9 cellular contexts compared by ENCODE assay signal in the genomic region with DNA sequence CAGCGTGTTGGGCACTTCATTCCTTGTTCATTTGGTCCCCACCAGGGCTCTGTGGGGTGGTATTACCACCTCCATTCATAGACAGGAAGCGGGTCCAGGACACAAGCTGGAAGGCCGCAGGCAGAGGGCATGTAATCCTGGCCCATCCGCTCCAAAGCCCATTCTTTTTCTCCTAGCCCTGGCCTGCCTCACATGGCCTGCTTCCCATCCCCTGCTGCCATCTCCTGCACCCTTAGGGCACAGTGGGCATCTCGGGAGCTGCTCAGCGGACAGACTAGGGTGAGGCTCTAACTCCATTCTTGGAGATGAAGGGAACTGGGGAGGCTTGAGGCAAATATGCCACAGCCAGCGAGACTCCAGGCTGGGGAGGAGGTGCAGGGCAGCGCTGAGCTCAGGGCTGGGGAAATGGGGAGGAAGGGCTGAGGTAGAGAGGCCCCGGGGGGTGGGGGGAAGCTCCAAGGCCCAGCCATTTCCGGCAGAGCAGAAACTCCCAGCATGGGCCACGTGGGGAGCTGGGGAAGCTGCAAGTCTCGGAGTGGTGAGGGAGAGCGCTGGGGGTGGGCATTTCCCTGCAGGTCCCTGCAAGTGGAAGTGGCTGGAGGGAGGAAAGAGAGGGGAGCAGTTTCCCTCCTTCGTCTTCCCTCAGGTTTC. TPM values are rescaled to one million over a fixed set of nuclear protein-coding genes. Genes with fewer than 3 reads are reported as not detected.
DNase-seq lines count a peak whose midpoint lies in the region; ATAC-seq and TF ChIP-seq lines count a peak whose summit lies in the region.
"Had no signal": no experiment of that assay in that cellular context is flagged by ENCODE, and none has a peak within 500 bp of the region (broad histone marks: within the 10 kb centered on the region; RNA-seq: fewer than 3 reads in every experiment).

No MANE protein-coding gene starts in this region.

- TF ChIP-seq CTCF in IMR-90 (conservative IDR thresholded peaks at IDR 0.05; ENCODE audit: low read depth, low read length) (no peak), foreskin keratinocyte (conservative IDR thresholded peaks at IDR 0.05) (no peak)

- H3K4me3 ChIP-seq in IMR-90 (ENCODE audit: insufficient read depth, low read depth, low read length): no peak overlapping the region
- H3K4me3 ChIP-seq: skin epidermis had no signal

- dilution Hi-C loops in IMR-90 (cut with HindIII; ENCODE audit: low sequenced_read_pairs, unreplicated experiment): no loop called here

- H3K9ac ChIP-seq in IMR-90 (ENCODE audit: low read depth, low read length): no peak overlapping the region

- peak overlapping the region; percentile 78 for H2AFZ ChIP-seq in IMR-90 (replicated peaks; ENCODE audit: low read length, poor library complexity)

- intact Hi-C loops in IMR-90 (cut with micrococcal nuclease): no loop called here

- no CpG with 5 or more reads among the region's 14 CpGs for WGBS in IMR-90 (ENCODE audit: extremely low coverage in 2 of 2, insufficient read length in 1 of 2), 2 experiments

- H4K8ac ChIP-seq in IMR-90 (ENCODE audit: low read depth in 2 of 2, low read length in 2 of 2): peak overlapping the region; percentile 52 to 63; a peak in 1 of 4 replicates

- H2BK120ac ChIP-seq in IMR-90 (ENCODE audit: low read depth, low read length): peak overlapping the region; percentile 5; the same call in 1 of the 2 replicates

- no peaks in the 10 kb centered on the region for H3K79me1 ChIP-seq in IMR-90 (ENCODE audit: low read depth in 1 of 2, low read length in 2 of 2)

- peak overlapping the region; percentile 24; the same call in 1 of the 2 replicates for H2AK5ac ChIP-seq in IMR-90 (ENCODE audit: low read depth, low read length)

- H3K4ac ChIP-seq in IMR-90 (ENCODE audit: low read depth, low read length): peak overlapping the region; percentile 22; the same call in 1 of the 2 replicates

- TF ChIP-seq POLR2A in IMR-90 (IDR thresholded peaks at IDR 0.05; ENCODE audit: low read depth, low read length): no peak

- peaks cover 4% of the 10 kb centered on the region; the same call in 1 of the 2 replicates for H3K4me1 ChIP-seq in IMR-90 (ENCODE audit: control insufficient read depth, insufficient read depth, low read length)
- peaks cover 16% of the 10 kb centered on the region for H3K4me1 ChIP-seq in foreskin keratinocyte

- no peak overlapping the region for H3K56ac ChIP-seq in IMR-90 (ENCODE audit: extremely low read depth, insufficient read depth, low read length)

- H2BK5ac ChIP-seq in IMR-90 (ENCODE audit: low read depth, low read length, poor library complexity, severe bottlenecking): no peak overlapping the region

- DNase-seq in IMR-90 (no peak), foreskin keratinocyte (no peak), HCEC 1CT (no peak), Ammon's horn (ENCODE audit: low spot score) (no peak), NCI-H1436 treated with DMSO at 0.1 percent for 48 hours (lab: John Stamatoyannopoulos, UW) (no peak)
- DNase-seq in stimulated activated CD4-positive, alpha-beta T cell treated with anti-CD3 and anti-CD28 coated beads, Interleukin-4, amount 100 ng/mL, for 4 hours: peak; percentile 39 to 59

- H2BK20ac ChIP-seq in IMR-90 (ENCODE audit: low read depth, low read length): no peak overlapping the region

- H3K36me3 ChIP-seq in IMR-90 (ENCODE audit: control insufficient read depth, insufficient read depth, low read length): no peaks in the 10 kb centered on the region

- H3K27ac ChIP-seq in IMR-90 (ENCODE audit: insufficient read depth, low read length): no peak overlapping the region
- H3K27ac ChIP-seq in foreskin keratinocyte: no peak overlapping the region
- H3K27ac ChIP-seq: skin epidermis had no signal

- no peak overlapping the region for H3K23ac ChIP-seq in IMR-90 (ENCODE audit: low read depth, low read length)

- H4K20me1 ChIP-seq in IMR-90 (ENCODE audit: insufficient read depth, low read length): peaks cover 4% of the 10 kb centered on the region; the same call in 1 of the 2 replicates

- in situ Hi-C loops in IMR-90 (cut with MboI; ENCODE audit: low sequenced_read_pairs): loop anchor here (5.0 kb wide), 1 partner anchor 38 kb away; no protein-coding TSS in a partner anchor

- CTCF ChIA-PET in IMR-90 (lab: Yijun Ruan, JAX): no interaction called here

- no peak overlapping the region for H4K5ac ChIP-seq in IMR-90 (ENCODE audit: low read depth, low read length)

- H2AK9ac ChIP-seq in IMR-90 (replicated peaks; ENCODE audit: low read depth, low read length, poor library complexity): no peak overlapping the region

- no peak overlapping the region for H3K4me2 ChIP-seq in IMR-90 (ENCODE audit: low read depth, low read length)

- H3K9me3 ChIP-seq in IMR-90 (ENCODE audit: control insufficient read depth, insufficient read depth, low read length): no peaks in the 10 kb centered on the region

- TF ChIP-seq RAD21 in IMR-90 (IDR thresholded peaks at IDR 0.05; ENCODE audit: low read length): no peak

- H3K27me3 ChIP-seq in IMR-90 (ENCODE audit: control insufficient read depth, insufficient read depth, low read length) (peaks cover 2% of the 10 kb centered on the region), foreskin keratinocyte (no peaks in the 10 kb centered on the region)

- H3K9me1 ChIP-seq in IMR-90 (ENCODE audit: insufficient read depth, low read length): peaks cover 7% of the 10 kb centered on the region

- ATAC-seq in IMR-90 (ENCODE audit: low read depth): peak; percentile 70
- peak; percentile 86 to 89 for ATAC-seq in activated CD4-positive, CD25-positive, alpha-beta regulatory T cell treated with anti-CD3 and anti-CD28 coated beads, Interleukin-2, amount 50 U/mL, for 24 hours
- ATAC-seq in foreskin keratinocyte: peak; percentile 37
- ATAC-seq: HCT116 had no signal

- H2BK15ac ChIP-seq in IMR-90 (ENCODE audit: low read depth, low read length): no peak overlapping the region

- H4K91ac ChIP-seq in IMR-90 (ENCODE audit: insufficient read depth, low read depth, low read length): peak overlapping the region; percentile 49; the same call in 1 of the 2 replicates

- POLR2A ChIA-PET in IMR-90 (lab: Charles Lee; ENCODE audit: unreplicated experiment): no interaction called here

- BruUV-seq in IMR-90 (replicated peaks; lab: Mats Ljungman, UMichigan): no TSS peak

- no peak overlapping the region for H3K18ac ChIP-seq in IMR-90 (ENCODE audit: low read depth, low read length)

- peak overlapping the region; percentile 68; the same call in 1 of the 2 replicates for H3K14ac ChIP-seq in IMR-90 (replicated peaks; ENCODE audit: low read depth, low read length)

TF ChIP-seq in IMR-90, 13 proteins besides CTCF, POLR2A, EP300 and RAD21:
- TF ChIP-seq, protein P1, sequence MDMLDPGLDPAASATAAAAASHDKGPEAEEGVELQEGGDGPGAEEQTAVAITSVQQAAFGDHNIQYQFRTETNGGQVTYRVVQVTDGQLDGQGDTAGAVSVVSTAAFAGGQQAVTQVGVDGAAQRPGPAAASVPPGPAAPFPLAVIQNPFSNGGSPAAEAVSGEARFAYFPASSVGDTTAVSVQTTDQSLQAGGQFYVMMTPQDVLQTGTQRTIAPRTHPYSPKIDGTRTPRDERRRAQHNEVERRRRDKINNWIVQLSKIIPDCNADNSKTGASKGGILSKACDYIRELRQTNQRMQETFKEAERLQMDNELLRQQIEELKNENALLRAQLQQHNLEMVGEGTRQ (IDR thresholded peaks at IDR 0.05; ENCODE audit: low read depth, low read length): peak; percentile 34; the same call in 1 of the 2 replicates
- TF ChIP-seq MAFK (IDR thresholded peaks at IDR 0.05; ENCODE audit: low read depth, low read length): no peak

RNA-seq across cellular contexts. Expression of a gene that starts 14.3 kb away (rescaled TPM):
- 1.7 and 2.3 TPM in 2 replicates for total RNA-seq in IMR-90 (2012; rRNA removed)
- polyA plus RNA-seq in IMR-90 (2012; rRNA removed): 17.0 and 21.5 TPM in 2 replicates
- polyA plus RNA-seq in IMR-90 (2012; cell fraction: cytosol; rRNA removed): 11.8 and 20.1 TPM in 2 replicates
- polyA plus RNA-seq in IMR-90 (2012; cell fraction: nucleus; rRNA removed; ENCODE audit: low replicate concordance): 30.5 and 55.8 TPM in 2 replicates
- total RNA-seq in foreskin keratinocyte: 54.6 and 61.4 TPM in 2 replicates
- 22.1 and 22.9 TPM in 2 replicates for polyA plus RNA-seq in foreskin keratinocyte

RNA-seq across cellular contexts. Expression of a gene that starts 16.0 kb away (rescaled TPM):
- total RNA-seq in IMR-90 (2012; rRNA removed) (not detected in 2 replicates), foreskin keratinocyte (0.11 and 0.20 TPM in 2 replicates)
- polyA plus RNA-seq in IMR-90 (2012; rRNA removed) (0.26 and 0.39 TPM in 2 replicates), foreskin keratinocyte (0.25 and 0.32 TPM in 2 replicates)
- polyA plus RNA-seq in IMR-90 (2012; cell fraction: cytosol; rRNA removed): 0.47 TPM in 1 of 2 replicates, not detected in the other
- polyA plus RNA-seq in IMR-90 (2012; cell fraction: nucleus; rRNA removed; ENCODE audit: low replicate concordance): 0.24 and 0.25 TPM in 2 replicates

RNA-seq across cellular contexts. Expression of a gene that starts 31.5 kb away (rescaled TPM):
- total RNA-seq in IMR-90 (2012; rRNA removed) (not detected in 2 replicates), foreskin keratinocyte (not detected in 2 replicates)
- polyA plus RNA-seq in IMR-90 (2012; rRNA removed) (not detected in 2 replicates), foreskin keratinocyte (not detected in 2 replicates)
- polyA plus RNA-seq in IMR-90 (2012; cell fraction: cytosol; rRNA removed): not detected in 2 replicates
- polyA plus RNA-seq in IMR-90 (2012; cell fraction: nucleus; rRNA removed; ENCODE audit: low replicate concordance): not detected in 2 replicates

RNA-seq across cellular contexts. Expression of a gene that starts 56.4 kb away (rescaled TPM):
- total RNA-seq in IMR-90 (2012; rRNA removed): not detected in 2 replicates
- polyA plus RNA-seq in IMR-90 (2012; rRNA removed): not detected in 2 replicates
- polyA plus RNA-seq in IMR-90 (2012; cell fraction: cytosol; rRNA removed): not detected in 2 replicates
- polyA plus RNA-seq in IMR-90 (2012; cell fraction: nucleus; rRNA removed; ENCODE audit: low replicate concordance): 0.02 TPM in 1 of 2 replicates, not detected in the other
- not detected in 2 replicates for total RNA-seq in foreskin keratinocyte
- 0.01 TPM in 1 of 2 replicates, not detected in the other for polyA plus RNA-seq in foreskin keratinocyte

RNA-seq across cellular contexts. Expression of a gene that starts 57.9 kb away (rescaled TPM):
- total RNA-seq in IMR-90 (2012; rRNA removed): 13.1 and 15.3 TPM in 2 replicates
- 15.0 and 16.7 TPM in 2 replicates for polyA plus RNA-seq in IMR-90 (2012; rRNA removed)
- 4.5 and 6.8 TPM in 2 replicates for polyA plus RNA-seq in IMR-90 (2012; cell fraction: cytosol; rRNA removed)
- 63.1 and 120 TPM in 2 replicates for polyA plus RNA-seq in IMR-90 (2012; cell fraction: nucleus; rRNA removed; ENCODE audit: low replicate concordance)
- 16.0 and 16.8 TPM in 2 replicates for total RNA-seq in foreskin keratinocyte
- polyA plus RNA-seq in foreskin keratinocyte: 12.2 and 14.3 TPM in 2 replicates

Comparison
In these comparisons a context has a peak if more than half of its experiments do, and no peak if none do; other contexts are left out.
1. ATAC-seq: peak in every context shown above with its lines; median percentile 88 in activated CD4-positive, CD25-positive, alpha-beta regulatory T cell treated with anti-CD3 and anti-CD28 coated beads, Interleukin-2, amount 50 U/mL, for 24 hours; 70 in IMR-90; 37 in foreskin keratinocyte.
2. DNase-seq: peak in stimulated activated CD4-positive, alpha-beta T cell treated with anti-CD3 and anti-CD28 coated beads, Interleukin-4, amount 100 ng/mL, for 4 hours (2 of 2); none in IMR-90 (single experiment), foreskin keratinocyte (0 of 2), HCEC 1CT (single experiment), Ammon's horn (single experiment) and NCI-H1436 treated with DMSO at 0.1 percent for 48 hours (single experiment).
3. RNA of a gene that starts 14.3 kb away (total RNA-seq): 54.6 to 61.4 TPM in foreskin keratinocyte; 1.7 to 2.3 TPM in IMR-90; every median in the first group is over 10 times any median in the second.